Comparison of ENCODE assay signal across 25 cellular contexts in the genomic region with DNA sequence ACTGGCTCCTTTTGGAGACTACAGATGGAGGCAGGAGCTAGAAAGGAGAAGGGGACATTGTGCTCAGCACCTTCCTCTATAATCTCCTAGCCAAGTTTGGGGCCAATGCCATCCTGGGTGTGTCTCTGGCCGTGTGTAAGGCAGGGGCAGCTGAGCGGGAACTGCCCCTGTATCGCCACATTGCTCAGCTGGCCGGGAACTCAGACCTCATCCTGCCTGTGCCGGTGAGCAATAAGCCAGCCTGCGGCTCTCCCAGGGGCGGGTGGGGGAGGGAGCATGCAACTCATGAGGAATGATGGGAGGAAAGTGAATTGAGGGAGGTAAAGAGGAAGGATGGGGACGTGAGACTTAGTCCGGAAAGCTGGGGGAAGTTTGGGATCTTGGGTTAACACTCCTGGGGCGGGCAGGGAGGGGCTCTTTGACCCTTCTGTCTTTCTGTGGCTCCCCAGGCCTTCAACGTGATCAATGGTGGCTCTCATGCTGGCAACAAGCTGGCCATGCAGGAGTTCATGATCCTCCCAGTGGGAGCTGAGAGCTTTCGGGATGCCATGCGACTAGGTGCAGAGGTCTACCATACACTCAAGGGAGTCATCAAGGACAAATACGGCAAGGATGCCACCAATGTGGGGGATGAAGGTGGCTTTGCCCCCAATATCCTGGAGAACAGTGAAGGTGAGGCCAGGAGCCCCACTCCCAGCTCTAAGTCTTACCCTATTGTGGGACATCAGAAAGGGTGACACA. TPM values are rescaled to one million over a fixed set of nuclear protein-coding genes. Genes with fewer than 3 reads are reported as not detected.
DNase-seq lines count a peak whose midpoint lies in the region; ATAC-seq, FAIRE-seq and TF ChIP-seq lines count a peak whose summit lies in the region.
"Had no signal": no experiment of that assay in that cellular context is flagged by ENCODE, and none has a peak within 500 bp of the region (broad histone marks: within the 10 kb centered on the region; RNA-seq: fewer than 3 reads in every experiment).

No MANE protein-coding gene starts in this region.

- H3K27ac Mint-ChIP-seq in astrocyte (ENCODE audit: unreplicated experiment) (no peak overlapping the region), natural killer cell (peak overlapping the region in 1 of 2 donors; percentile 3)
- H3K27ac Mint-ChIP-seq: activated CD4-positive, alpha-beta T cell treated with anti-CD3 and anti-CD28 coated beads, Interleukin-2, amount 10 ng/mL, durations not matched to agents 24 days and 14 days; neural progenitor cell had no signal

- CTCF ChIA-PET in A673 (lab: Charles Lee) = interaction anchor here (1.1 kb wide), 1 partner anchor 8 kb away, joined by 3 read pairs; no protein-coding TSS in a partner anchor

- DNase-seq in A673 (ENCODE audit: low spot score) = no peak
- peak; percentile 10 for DNase-seq in H7
- DNase-seq in astrocyte (ENCODE audit: low read depth) = peak; percentile 57
- DNase-seq in lower lobe of right lung = peak; percentile 11
- no peak for DNase-seq in natural killer cell
- no peak for DNase-seq in stimulated activated CD4-positive, alpha-beta T cell treated with anti-CD3 and anti-CD28 coated beads, Interleukin-4, amount 100 ng/mL, for 24 hours
- DNase-seq in esophagus squamous epithelium (lab: John Stamatoyannopoulos, UW) = no peak
- DNase-seq: activated CD4-positive, alpha-beta T cell treated with anti-CD3 and anti-CD28 coated beads, Interleukin-2, amount 10 ng/mL, durations not matched to agents 24 days and 14 days; activated CD8-positive, alpha-beta memory T cell treated with anti-CD3 and anti-CD28 coated beads, Interleukin-2, amount 50 U/mL, for 4 hours; C1 segment of cervical spinal cord; DMS153; foreskin melanocyte; left cardiac atrium; midbrain; NCI-H187; NCI-H446 treated with DMSO at 0.1 percent for 48 hours; stimulated activated CD8-positive, alpha-beta memory T cell treated with anti-CD3 and anti-CD28 coated beads, Interleukin-4, amount 100 ng/mL, for 48 hours had no signal

- intact Hi-C loops in A673 (cut with micrococcal nuclease; ENCODE audit: unreplicated experiment) = no loop called here
- intact Hi-C loops in lower lobe of right lung (cut with DNase I) = no loop called here
- intact Hi-C loops in natural killer cell (cut with micrococcal nuclease) = no loop called here
- intact Hi-C loops in esophagus squamous epithelium (cut with DNase I) = no loop called here

- H3K79me2 ChIP-seq in astrocyte (ENCODE audit: insufficient read depth, low read length) = no peaks in the 10 kb centered on the region

- H3K36me3 Mint-ChIP-seq in astrocyte (ENCODE audit: low read depth, unreplicated experiment) (peaks cover 16% of the 10 kb centered on the region), natural killer cell (no peaks in the 10 kb centered on the region)

- BruUV-seq in A673 (replicated peaks; lab: Mats Ljungman, UMichigan) = no TSS peak

- H4K20me1 ChIP-seq in astrocyte (ENCODE audit: insufficient read depth, low read length) = no peaks in the 10 kb centered on the region

- H3K36me3 ChIP-seq in A673 (ENCODE audit: insufficient read depth, low read length, poor library complexity, severe bottlenecking) (peaks cover 59% of the 10 kb centered on the region), H7 (replicated peaks; ENCODE audit: control insufficient read depth, insufficient read depth, low read length) (peaks cover 28% of the 10 kb centered on the region), astrocyte (ENCODE audit: insufficient read depth, low read length) (peaks cover 2% of the 10 kb centered on the region), lower lobe of right lung (peaks cover 24% of the 10 kb centered on the region), esophagus squamous epithelium (peaks cover 0 to 43% (median 0%) of the 10 kb centered on the region in 3 donors)
- H3K36me3 ChIP-seq: neural progenitor cell had no signal

- H3K27ac ChIP-seq in A673 (ENCODE audit: low read depth, low read length, poor library complexity, severe bottlenecking) (peak overlapping the region; percentile 30), astrocyte (ENCODE audit: low read depth, low read length) (peak overlapping the region; percentile 19), lower lobe of right lung (no peak overlapping the region), esophagus squamous epithelium (no peak overlapping the region)
- H3K27ac ChIP-seq: A549, HL-60, neural progenitor cell, vagina had no signal

- TF ChIP-seq POLR2A in esophagus squamous epithelium (IDR thresholded peaks at IDR 0.05) = no peak

- TF ChIP-seq CTCF in A673 (conservative IDR thresholded peaks at IDR 0.05; ENCODE audit: low read depth, low read length) (no peak), astrocyte (IDR thresholded peaks at IDR 0.05; ENCODE audit: insufficient read depth, low read depth, low read length) (no peak), lower lobe of right lung (IDR thresholded peaks at IDR 0.05) (no peak), natural killer cell (IDR thresholded peaks at IDR 0.05) (no peak), esophagus squamous epithelium (IDR thresholded peaks at IDR 0.05) (no peak)

- peak overlapping the region; percentile 53 for H3K4me2 ChIP-seq in astrocyte (ENCODE audit: low read length)
- H3K4me2 ChIP-seq: A549, neural progenitor cell had no signal

- no peak for ATAC-seq in lower lobe of right lung
- ATAC-seq in natural killer cell = no peak
- ATAC-seq in HG02840 (IDR thresholded peaks at IDR 0.05; ENCODE audit: low FRiP score, unreplicated experiment) = no peak
- ATAC-seq: A549, HCT116, left cardiac atrium had no signal

- H3K4me1 ChIP-seq in A673 (ENCODE audit: insufficient read depth, low read length, poor library complexity, severe bottlenecking) = peaks cover 13% of the 10 kb centered on the region
- peaks cover 25% of the 10 kb centered on the region for H3K4me1 ChIP-seq in astrocyte (ENCODE audit: insufficient read depth, low read length)
- H3K4me1 ChIP-seq in lower lobe of right lung = peaks cover 15% of the 10 kb centered on the region
- H3K4me1 ChIP-seq in esophagus squamous epithelium = peaks cover 13 to 28% (median 14%) of the 10 kb centered on the region in 3 donors

- no peak overlapping the region for H3K9ac ChIP-seq in astrocyte (ENCODE audit: low read length)
- H3K9ac ChIP-seq: neural progenitor cell had no signal

- H3K4me1 Mint-ChIP-seq in astrocyte (ENCODE audit: low read depth, unreplicated experiment) (peaks cover 20% of the 10 kb centered on the region), natural killer cell (peaks cover 16 to 39% of the 10 kb centered on the region in 2 donors)

- H3K9me3 Mint-ChIP-seq in astrocyte (ENCODE audit: unreplicated experiment) = no peaks in the 10 kb centered on the region
- no peaks in the 10 kb centered on the region for H3K9me3 Mint-ChIP-seq in natural killer cell
- H3K9me3 Mint-ChIP-seq: activated CD4-positive, alpha-beta T cell treated with anti-CD3 and anti-CD28 coated beads, Interleukin-2, amount 10 ng/mL, durations not matched to agents 24 days and 14 days; neural progenitor cell had no signal

- no peak overlapping the region for H3K4me3 ChIP-seq in A673 (ENCODE audit: low read depth, low read length, poor library complexity, severe bottlenecking)
- H3K4me3 ChIP-seq in H7 (ENCODE audit: insufficient read depth, low read depth, low read length) = no peak overlapping the region
- H3K4me3 ChIP-seq in astrocyte (ENCODE audit: insufficient read depth, low read depth, low read length) = no peak overlapping the region
- H3K4me3 ChIP-seq in lower lobe of right lung = no peak overlapping the region
- no peak overlapping the region for H3K4me3 ChIP-seq in esophagus squamous epithelium
- H3K4me3 ChIP-seq: A549, neural progenitor cell, vagina had no signal

- H3K9me3 ChIP-seq in A673 (ENCODE audit: low read depth, low read length, poor library complexity, severe bottlenecking) (no peaks in the 10 kb centered on the region), astrocyte (ENCODE audit: insufficient read depth, low read depth, low read length) (no peaks in the 10 kb centered on the region), lower lobe of right lung (no peaks in the 10 kb centered on the region), esophagus squamous epithelium (no peaks in the 10 kb centered on the region)
- H3K9me3 ChIP-seq: A549, vagina had no signal

- peak overlapping the region; percentile 40 for H3K4me3 Mint-ChIP-seq in astrocyte (ENCODE audit: unreplicated experiment)
- H3K4me3 Mint-ChIP-seq in natural killer cell = no peak overlapping the region

- no peaks in the 10 kb centered on the region for H3K27me3 ChIP-seq in A673 (replicated peaks; ENCODE audit: insufficient read depth, low read depth, low read length, poor library complexity)
- H3K27me3 ChIP-seq in H7 (ENCODE audit: control insufficient read depth, insufficient read depth, low read length) = peaks cover 7% of the 10 kb centered on the region
- H3K27me3 ChIP-seq in astrocyte (ENCODE audit: insufficient read depth, low read length) = no peaks in the 10 kb centered on the region
- peaks cover 4% of the 10 kb centered on the region for H3K27me3 ChIP-seq in lower lobe of right lung (ENCODE audit: low read depth)
- peaks cover 0 to 9% (median 0%) of the 10 kb centered on the region in 4 donors for H3K27me3 ChIP-seq in esophagus squamous epithelium
- H3K27me3 ChIP-seq: neural progenitor cell, vagina had no signal

- no peak for FAIRE-seq in astrocyte (lab: Jason Lieb, UNC)
- FAIRE-seq: A549, colon, TTC549 had no signal

- WGBS in esophagus squamous epithelium, 2 donors = 87 to 96% methylated on average over 4 of the region's 14 CpGs

- POLR2A ChIA-PET in A673 (lab: Charles Lee; ENCODE audit: low non-redundant PET) = no interaction called here

- no peak overlapping the region for H2AFZ ChIP-seq in astrocyte (ENCODE audit: low read depth, low read length)
- H2AFZ ChIP-seq: neural progenitor cell had no signal

- H3K27me3 Mint-ChIP-seq in astrocyte (ENCODE audit: low read depth, unreplicated experiment) = peaks cover 2% of the 10 kb centered on the region
- H3K27me3 Mint-ChIP-seq in natural killer cell (ENCODE audit: low read depth in 2 of 2) = peaks cover 0 to 6% of the 10 kb centered on the region in 2 donors
- H3K27me3 Mint-ChIP-seq: activated CD4-positive, alpha-beta T cell treated with anti-CD3 and anti-CD28 coated beads, Interleukin-2, amount 10 ng/mL, durations not matched to agents 24 days and 14 days had no signal

RNA-seq across cellular contexts. Expression of gene ENO2, which starts 3.3 kb away (rescaled TPM):
- total RNA-seq in A673 (2021) (138 and 155 TPM in 2 replicates), astrocyte (46.4 and 47.7 TPM in 2 replicates), lower lobe of right lung (41.9 TPM), natural killer cell (10 to 100 TPM; 21.6 to 30.8 (median 23.1) TPM), esophagus squamous epithelium (1 to 10 TPM; 5.0 to 8.0 (median 5.5) TPM)
- 47.4 and 59.0 TPM in 2 replicates for total RNA-seq in H7 (2014; rRNA removed; shearing (Covaris generic))

RNA-seq across cellular contexts. Expression of gene ATN1, which starts 10.1 kb away (rescaled TPM):
- total RNA-seq in A673 (2021) = 139 and 144 TPM in 2 replicates
- 11.4 and 13.4 TPM in 2 replicates for total RNA-seq in H7 (2014; rRNA removed; shearing (Covaris generic))
- total RNA-seq in astrocyte = 94.9 and 97.8 TPM in 2 replicates
- 123 TPM for total RNA-seq in lower lobe of right lung
- total RNA-seq in natural killer cell = 10 to 100 TPM; 29.3 to 34.0 (median 31.9) TPM
- total RNA-seq in esophagus squamous epithelium = 10 to 100 TPM; 12.2 to 28.8 (median 22.2) TPM

RNA-seq across cellular contexts. Expression of gene LRRC23, which starts 13.0 kb away (rescaled TPM):
- 7.7 and 13.6 TPM in 2 replicates for total RNA-seq in A673 (2021)
- total RNA-seq in H7 (2014; rRNA removed; shearing (Covaris generic)) = 4.6 and 5.7 TPM in 2 replicates
- 5.0 and 5.2 TPM in 2 replicates for total RNA-seq in astrocyte
- total RNA-seq in lower lobe of right lung = 26.6 TPM
- 10 to 100 TPM in 1 of 3 donors, 1 to 10 TPM in 2; 8.1 to 16.8 (median 9.8) TPM for total RNA-seq in natural killer cell
- 1 to 10 TPM; 2.3 to 5.9 (median 4.8) TPM for total RNA-seq in esophagus squamous epithelium

RNA-seq across cellular contexts. Expression of gene RNU7-1, which starts 26.0 kb away (rescaled TPM):
- total RNA-seq in A673 (2021) (not detected in 2 replicates), astrocyte (not detected in 2 replicates), lower lobe of right lung (not detected), natural killer cell (not detected), esophagus squamous epithelium (not detected)
- not detected in 2 replicates for total RNA-seq in H7 (2014; rRNA removed; shearing (Covaris generic))
- total RNA-seq: activated CD4-positive, alpha-beta T cell treated with anti-CD3 and anti-CD28 coated beads, Interleukin-2, amount 10 ng/mL, durations not matched to agents 24 days and 14 days; left cardiac atrium; vagina had no signal

RNA-seq across cellular contexts. Expression of gene C12orf57, which starts 26.2 kb away (rescaled TPM):
- 226 and 260 TPM in 2 replicates for total RNA-seq in A673 (2021)
- 136 and 153 TPM in 2 replicates for total RNA-seq in H7 (2014; rRNA removed; shearing (Covaris generic))
- 117 and 123 TPM in 2 replicates for total RNA-seq in astrocyte
- 181 TPM for total RNA-seq in lower lobe of right lung
- total RNA-seq in natural killer cell = 100 to 1,000 TPM; 125 to 157 (median 126) TPM
- total RNA-seq in esophagus squamous epithelium = 100 to 1,000 TPM; 110 to 377 (median 156) TPM

Comparison
In these comparisons a context has a peak if more than half of its experiments do, and no peak if none do; other contexts are left out.
1. DNase-seq: peak in H7 (single experiment), astrocyte (single experiment) and lower lobe of right lung (single experiment); none in A673 (single experiment), natural killer cell (single experiment), stimulated activated CD4-positive, alpha-beta T cell treated with anti-CD3 and anti-CD28 coated beads, Interleukin-4, amount 100 ng/mL, for 24 hours (single experiment) and esophagus squamous epithelium (single experiment).
2. H3K27ac ChIP-seq: peak in A673 (single experiment) and astrocyte (single experiment); none in lower lobe of right lung (single experiment) and esophagus squamous epithelium (0 of 4).